ENCODE assay signal across 23 cellular contexts in genomic region chr2:132760405-132760804, GRCh38.
DNase-seq lines count a peak whose midpoint lies in the region; ATAC-seq and TF ChIP-seq lines count a peak whose summit lies in the region.
"Had no signal": no experiment of that assay in that cellular context is flagged by ENCODE, and none has a peak within 500 bp of the region (broad histone marks: within the 10 kb centered on the region; RNA-seq: fewer than 3 reads in every experiment).

No MANE protein-coding gene starts in this region.

- intact Hi-C loops in psoas muscle (cut with DNase I) (no loop called here), ascending aorta (cut with DNase I) (no loop called here)

- H3K9ac ChIP-seq in neural progenitor cell, result no peak overlapping the region
- H3K9ac ChIP-seq: GM23248 had no signal

- H3K79me2 ChIP-seq in neural progenitor cell (ENCODE audit: low read depth), result no peaks in the 10 kb centered on the region

- peaks cover 4% of the 10 kb centered on the region for H3K36me3 Mint-ChIP-seq in neural progenitor cell
- H3K36me3 Mint-ChIP-seq: activated naive CD8-positive, alpha-beta T cell had no signal

- ATAC-seq in GM18861 (IDR thresholded peaks at IDR 0.05; ENCODE audit: unreplicated experiment) (peak; percentile 64), GM21367 (IDR thresholded peaks at IDR 0.05; ENCODE audit: unreplicated experiment) (peak; percentile 52), HG03354 (IDR thresholded peaks at IDR 0.05; ENCODE audit: poor library complexity, severe bottlenecking, unreplicated experiment) (peak; percentile 68), psoas muscle (no peak)
- ATAC-seq: activated T-helper 17 cell treated with anti-CD3 and anti-CD28 coated beads, Interleukin-2, amount 50 U/mL, for 72 hours; Panc1; T-helper 17 cell had no signal

- H3K27me3 ChIP-seq in neural progenitor cell (no peaks in the 10 kb centered on the region), psoas muscle (ENCODE audit: insufficient read depth in 3 of 3, low read length in 2 of 3) (no peaks in the 10 kb centered on the region), ascending aorta (no peaks in the 10 kb centered on the region)

- H3K4me1 ChIP-seq in neural progenitor cell (peaks cover 14% of the 10 kb centered on the region), psoas muscle (no peaks in the 10 kb centered on the region), ascending aorta (no peaks in the 10 kb centered on the region)

- H3K4me3 ChIP-seq in neural progenitor cell (no peak overlapping the region), psoas muscle (no peak overlapping the region), ascending aorta (no peak overlapping the region)
- H3K4me3 ChIP-seq: GM23248, lung had no signal

- peaks cover 2% of the 10 kb centered on the region for H3K9me3 Mint-ChIP-seq in neural progenitor cell
- H3K9me3 Mint-ChIP-seq: activated CD4-positive, alpha-beta T cell treated with anti-CD3 and anti-CD28 coated beads, Interleukin-2, amount 10 ng/mL, durations not matched to agents 7 days and 5 days had no signal

- no peaks in the 10 kb centered on the region for H3F3A ChIP-seq in neural progenitor cell (ENCODE audit: low read depth)

- no peaks in the 10 kb centered on the region for H3K36me3 ChIP-seq in neural progenitor cell
- H3K36me3 ChIP-seq in psoas muscle (ENCODE audit: insufficient read depth in 1 of 2, low read depth in 1 of 2), result no peaks in the 10 kb centered on the region
- H3K36me3 ChIP-seq in ascending aorta, result no peaks in the 10 kb centered on the region

- no peak overlapping the region for H3K27ac Mint-ChIP-seq in neural progenitor cell
- H3K27ac Mint-ChIP-seq: activated CD4-positive, alpha-beta T cell treated with anti-CD3 and anti-CD28 coated beads, Interleukin-2, amount 10 ng/mL, durations not matched to agents 7 days and 5 days; activated naive CD8-positive, alpha-beta T cell; activated T-helper 17 cell treated with anti-CD3 and anti-CD28 coated beads, Interleukin-2, amount 50 U/mL, for 72 hours; progenitor cell of endocrine pancreas; T-helper 17 cell had no signal

- H3K4me2 ChIP-seq in neural progenitor cell, result peak overlapping the region; percentile 21

- no peak for TF ChIP-seq CTCF in neural progenitor cell (IDR thresholded peaks at IDR 0.05)
- TF ChIP-seq CTCF in psoas muscle (IDR thresholded peaks at IDR 0.05), result no peak
- no peak for TF ChIP-seq CTCF in ascending aorta (IDR thresholded peaks at IDR 0.05)

- no peak overlapping the region for H3K4me3 Mint-ChIP-seq in neural progenitor cell
- H3K4me3 Mint-ChIP-seq: activated CD4-positive, alpha-beta T cell treated with anti-CD3 and anti-CD28 coated beads, Interleukin-2, amount 10 ng/mL, durations not matched to agents 7 days and 5 days; activated naive CD8-positive, alpha-beta T cell; activated T-helper 17 cell treated with anti-CD3 and anti-CD28 coated beads, Interleukin-2, amount 50 U/mL, for 72 hours; T-helper 17 cell had no signal

- H3K9me3 ChIP-seq in neural progenitor cell (ENCODE audit: low read depth) (peaks cover 3% of the 10 kb centered on the region), psoas muscle (peaks cover 4% of the 10 kb centered on the region), ascending aorta (no peaks in the 10 kb centered on the region)

- H2AFZ ChIP-seq in neural progenitor cell (replicated peaks), result no peak overlapping the region
- H2AFZ ChIP-seq: GM23248 had no signal

- no peaks in the 10 kb centered on the region for H4K20me1 ChIP-seq in neural progenitor cell (ENCODE audit: low read depth)

- no peaks in the 10 kb centered on the region for H3K27me3 Mint-ChIP-seq in neural progenitor cell (ENCODE audit: insufficient read depth, low read depth)
- H3K27me3 Mint-ChIP-seq: activated CD4-positive, alpha-beta T cell treated with anti-CD3 and anti-CD28 coated beads, Interleukin-2, amount 10 ng/mL, durations not matched to agents 7 days and 5 days; activated naive CD8-positive, alpha-beta T cell; activated T-helper 17 cell treated with anti-CD3 and anti-CD28 coated beads, Interleukin-2, amount 50 U/mL, for 72 hours; T-helper 17 cell had no signal

- peaks cover 39% of the 10 kb centered on the region for H3K4me1 Mint-ChIP-seq in neural progenitor cell
- H3K4me1 Mint-ChIP-seq: activated CD4-positive, alpha-beta T cell treated with anti-CD3 and anti-CD28 coated beads, Interleukin-2, amount 10 ng/mL, durations not matched to agents 7 days and 5 days; activated T-helper 17 cell treated with anti-CD3 and anti-CD28 coated beads, Interleukin-2, amount 50 U/mL, for 72 hours; T-helper 17 cell had no signal

- DNase-seq in neural progenitor cell (ENCODE audit: low spot score) (no peak), psoas muscle (no peak), ascending aorta (ENCODE audit: low spot score in 2 of 2) (no peak), SKM-1 (lab: John Stamatoyannopoulos, UW; ENCODE audit: unreplicated experiment) (no peak)
- DNase-seq: activated CD4-positive, alpha-beta T cell treated with anti-CD3 and anti-CD28 coated beads, Interleukin-2, amount 10 ng/mL, durations not matched to agents 7 days and 5 days; central memory CD4-positive, alpha-beta T cell; GM23248; NCI-H1105; NCI-H2107; NCI-H510A; NK-92 treated with Interleukin-12 subunit alpha and Interleukin-12 subunit beta, amount 100 ng/mL, for 24 hours; substantia nigra; T-helper 17 cell had no signal

- H3K27ac ChIP-seq in neural progenitor cell (no peak overlapping the region), psoas muscle (no peak overlapping the region), ascending aorta (no peak overlapping the region)
- H3K27ac ChIP-seq: C4-2B, GM23248, VCaP had no signal

Comparison
In these comparisons a context has a peak if more than half of its experiments do, and no peak if none do; other contexts are left out.
1. ATAC-seq: peak in GM18861 (single experiment), GM21367 (single experiment) and HG03354 (single experiment); none in psoas muscle (0 of 4).